In the genomic region with DNA sequence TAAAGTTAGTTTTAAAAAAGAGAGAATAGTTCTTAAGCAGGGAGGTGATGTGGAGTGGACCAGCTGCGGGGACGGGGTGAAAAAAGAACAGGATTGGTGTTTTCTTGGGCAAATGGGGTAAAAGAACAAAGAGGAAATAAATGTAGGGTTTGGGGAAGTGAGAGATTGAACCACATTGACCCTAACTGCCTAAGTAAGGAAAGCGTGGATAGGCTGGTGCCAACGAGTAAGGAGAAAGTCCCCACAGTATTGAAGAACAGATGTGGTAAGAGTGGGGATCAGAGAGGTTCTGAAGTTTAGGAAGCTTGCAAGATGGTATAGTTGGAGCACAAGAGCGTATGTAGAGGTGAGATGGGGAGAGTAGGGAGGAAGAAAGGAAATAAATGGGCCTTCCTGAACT, we compare ENCODE assay signal across 10 cellular contexts. TPM values are rescaled to one million over a fixed set of nuclear protein-coding genes. Genes with fewer than 3 reads are reported as not detected.
DNase-seq lines count a peak whose midpoint lies in the region; ATAC-seq and TF ChIP-seq lines count a peak whose summit lies in the region.
"Had no signal": no experiment of that assay in that cellular context is flagged by ENCODE, and none has a peak within 500 bp of the region (broad histone marks: within the 10 kb centered on the region; RNA-seq: fewer than 3 reads in every experiment).

No MANE protein-coding gene starts in this region.

- H3K27ac ChIP-seq in OCI-LY3 (ENCODE audit: low read length), result peak overlapping the region; percentile 34
- peak overlapping the region in 11 of 12 donors; percentile 32 to 84 (median 55) for H3K27ac ChIP-seq in heart left ventricle
- peak overlapping the region; percentile 76 for H3K27ac ChIP-seq in skeletal muscle tissue (ENCODE audit: low read depth, low read length)

- H3K36me3 ChIP-seq in OCI-LY3 (replicated peaks; ENCODE audit: low read depth, low read length) (peaks cover 18% of the 10 kb centered on the region), heart left ventricle (peaks cover 0 to 9% (median 0%) of the 10 kb centered on the region in 9 donors), skeletal muscle tissue (ENCODE audit: control insufficient read depth in 3 of 3, insufficient read depth in 3 of 3, low read length in 3 of 3) (no peaks in the 10 kb centered on the region)

- H3K4me1 ChIP-seq in OCI-LY3 (ENCODE audit: low read length) (peaks cover 43% of the 10 kb centered on the region), heart left ventricle (peaks cover 0 to 70% (median 51%) of the 10 kb centered on the region in 12 donors), skeletal muscle tissue (ENCODE audit: control insufficient read depth in 3 of 3, insufficient read depth in 3 of 3, low read length in 3 of 3) (peaks cover 30 to 54% (median 53%) of the 10 kb centered on the region in 3 donors)

- H3K9ac ChIP-seq in OCI-LY3 (ENCODE audit: low read length) (no peak overlapping the region), skeletal muscle tissue (ENCODE audit: low read depth in 1 of 3, low read length in 3 of 3) (no peak overlapping the region)

- H4K20me1 ChIP-seq in OCI-LY3 (ENCODE audit: insufficient read depth, low read length), result peaks cover 90% of the 10 kb centered on the region

- TF ChIP-seq POLR2A in heart left ventricle (IDR thresholded peaks at IDR 0.05), result no peak

- WGBS in heart left ventricle, 4 donors, result 85 to 90% (median 88%) methylated on average over 5 of the region's 5 CpGs

- no peaks in the 10 kb centered on the region for H3K9me3 ChIP-seq in OCI-LY3 (ENCODE audit: insufficient read depth, low read length)
- no peaks in the 10 kb centered on the region for H3K9me3 ChIP-seq in heart left ventricle
- H3K9me3 ChIP-seq in skeletal muscle tissue (ENCODE audit: control insufficient read depth in 3 of 3, low read length in 3 of 3), result no peaks in the 10 kb centered on the region

- peaks cover 100% of the 10 kb centered on the region for H3K79me2 ChIP-seq in OCI-LY3 (ENCODE audit: low read length)

- peak in 2 of 4 donors; percentile 7 to 41 for ATAC-seq in heart left ventricle
- no peak for ATAC-seq in HG03342 (IDR thresholded peaks at IDR 0.05; ENCODE audit: unreplicated experiment)

- H3K27me3 ChIP-seq in OCI-LY3 (ENCODE audit: low read depth, low read length), result no peaks in the 10 kb centered on the region
- H3K27me3 ChIP-seq in heart left ventricle, result no peaks in the 10 kb centered on the region
- no peaks in the 10 kb centered on the region for H3K27me3 ChIP-seq in skeletal muscle tissue (ENCODE audit: control insufficient read depth in 3 of 3, insufficient read depth in 3 of 3, low read length in 3 of 3)

- intact Hi-C loops in heart left ventricle (cut with DNase I), result no loop called here

- DNase-seq in GM12865 (ENCODE audit: low read depth) (peak; percentile 37), heart left ventricle (no peak), NCI-H446 (lab: John Stamatoyannopoulos, UW) (no peak), nucleus accumbens (lab: John Stamatoyannopoulos, UW) (no peak)
- DNase-seq: activated CD4-positive, alpha-beta T cell treated with anti-CD3 and anti-CD28 coated beads for 4 hours; endodermal cell; NCI-H1048 had no signal

- H2AFZ ChIP-seq in OCI-LY3 (ENCODE audit: low read depth, low read length), result no peak overlapping the region

- peak overlapping the region; percentile 53 for H3K4me2 ChIP-seq in OCI-LY3 (ENCODE audit: low read length)

- TF ChIP-seq CTCF in GM12865 (IDR thresholded peaks at IDR 0.05; ENCODE audit: insufficient read depth, low read depth, low read length, missing control alignments) (no peak), OCI-LY3 (IDR thresholded peaks at IDR 0.05; ENCODE audit: low read depth, low read length) (no peak), heart left ventricle (IDR thresholded peaks at IDR 0.05) (no peak)

- H3K4me3 ChIP-seq in GM12865 (ENCODE audit: low read depth, low read length) (no peak overlapping the region), OCI-LY3 (ENCODE audit: low read length) (peak overlapping the region; percentile 7; the same call in 1 of the 2 replicates), heart left ventricle (no peak overlapping the region), skeletal muscle tissue (ENCODE audit: low read length in 3 of 3) (peak overlapping the region in 1 of 3 donors; percentile 45)

RNA-seq across cellular contexts. Expression of gene IREB2, which starts 17.0 kb away (rescaled TPM):
- total RNA-seq in heart left ventricle (10 to 100 TPM; 12.9 to 50.0 (median 30.0) TPM), skeletal muscle tissue (35.0 TPM)
- polyA plus RNA-seq in heart left ventricle, result 10 to 100 TPM in 1 of 2 donors, 1 to 10 TPM in 1; 6.3 to 13.3 TPM

RNA-seq across cellular contexts. Expression of gene HYKK, which starts 52.4 kb away (rescaled TPM):
- total RNA-seq in heart left ventricle, result 1 to 10 TPM; 4.1 to 8.7 (median 6.8) TPM
- polyA plus RNA-seq in heart left ventricle, result 1 to 10 TPM; 2.6 to 3.3 TPM
- 3.7 TPM for total RNA-seq in skeletal muscle tissue
